Comparison of ENCODE assay signal across 19 cellular contexts in genomic region chr10:45649296-45649695, GRCh38. TPM values are rescaled to one million over a fixed set of nuclear protein-coding genes. Genes with fewer than 3 reads are reported as not detected.
DNase-seq lines count a peak whose midpoint lies in the region; ATAC-seq, FAIRE-seq and TF ChIP-seq lines count a peak whose summit lies in the region.
"Had no signal": no experiment of that assay in that cellular context is flagged by ENCODE, and none has a peak within 500 bp of the region (broad histone marks: within the 10 kb centered on the region; RNA-seq: fewer than 3 reads in every experiment).

No MANE protein-coding gene starts in this region.

- no peaks in the 10 kb centered on the region for H3K79me2 ChIP-seq in K562 (ENCODE audit: control insufficient read depth, insufficient read depth, low read length)

- H2AFZ ChIP-seq in K562 (ENCODE audit: low read depth, low read length) (0 out of 2 replicates have a peak overlapping the region, but pooled peaks have one; percentile 11), mesenchymal stem cell (ENCODE audit: low read depth, low read length) (no peak overlapping the region)
- H2AFZ ChIP-seq: GM23338 had no signal

- POLR2A ChIA-PET in K562 (lab: Yijun Ruan, JAX), result interaction anchor here (0.8 kb wide), 1 partner anchor 21 kb away, joined by 3 read pairs; no protein-coding TSS in a partner anchor

- TF ChIP-seq POLR2A in K562 (conservative IDR thresholded peaks at IDR 0.05) (no peak), lower leg skin (IDR thresholded peaks at IDR 0.05) (no peak)

- H3K4ac ChIP-seq in mesenchymal stem cell (ENCODE audit: low read depth in 1 of 2, low read length in 2 of 2), result no peak overlapping the region

- TF ChIP-seq EP300 in K562 (IDR thresholded peaks at IDR 0.05; ENCODE audit: low read length), result no peak

- intact Hi-C loops in K562 (cut with micrococcal nuclease), result no loop called here
- intact Hi-C loops in lower leg skin (cut with DNase I; ENCODE audit: low total_unique reads), result no loop called here

- FAIRE-seq in K562 (lab: Jason Lieb, UNC), result no peak
- FAIRE-seq: A549, H54, HTR-8/SVneo had no signal

- no TSS peak for BruUV-seq in K562 (replicated peaks; lab: Mats Ljungman, UMichigan)

- no peak overlapping the region for H2BK5ac ChIP-seq in mesenchymal stem cell (ENCODE audit: low read depth, low read length, poor library complexity, severe bottlenecking)

- WGBS in K562 (ENCODE audit: insufficient coverage, low coverage, missing lambda C conversion rate), result 20% methylated on average over 2 of the region's 2 CpGs
- 71% methylated on average over 1 of the region's 2 CpGs for WGBS in mesenchymal stem cell
- 89 to 90% methylated on average over 2 of the region's 2 CpGs for WGBS in lower leg skin, 2 donors

- H3K9me1 ChIP-seq in K562 (ENCODE audit: control insufficient read depth, insufficient read depth, low read length), result no peaks in the 10 kb centered on the region

- no peak overlapping the region for H3K4me3 Mint-ChIP-seq in activated T-cell treated with anti-CD3 and anti-CD28 coated beads, Interleukin-2, amount 50 U/mL, for 72 hours
- no peak overlapping the region for H3K4me3 Mint-ChIP-seq in activated T-cell treated with anti-CD3 and anti-CD28 coated beads, Interleukin-2, amount 50 U/mL, for 24 hours
- H3K4me3 Mint-ChIP-seq: CD14-positive monocyte; CD4-positive, alpha-beta memory T cell; GM23338 had no signal

- H2BK12ac ChIP-seq in mesenchymal stem cell (ENCODE audit: low read length in 2 of 2), result no peak overlapping the region

- peak overlapping the region; percentile 82 for H3K27ac Mint-ChIP-seq in activated T-cell treated with anti-CD3 and anti-CD28 coated beads, Interleukin-2, amount 50 U/mL, for 72 hours
- no peak overlapping the region for H3K27ac Mint-ChIP-seq in activated T-cell treated with anti-CD3 and anti-CD28 coated beads, Interleukin-2, amount 50 U/mL, for 24 hours
- H3K27ac Mint-ChIP-seq: CD4-positive, alpha-beta memory T cell; GM23338 had no signal

- ATAC-seq in activated T-cell treated with anti-CD3 and anti-CD28 coated beads, Interleukin-2, amount 50 U/mL, for 72 hours (replicated peaks in 1 of 2), result no peak
- ATAC-seq in K562, result no peak
- no peak for ATAC-seq in HG02798 (IDR thresholded peaks at IDR 0.05; ENCODE audit: poor library complexity, unreplicated experiment)
- ATAC-seq: A549, GM23338 had no signal

- TF ChIP-seq CTCF in K562 (IDR thresholded peaks at IDR 0.05 in 2 of 3, conservative IDR thresholded peaks at IDR 0.05 in 1 of 3; ENCODE audit: insufficient read depth in 2 of 3, low read depth in 1 of 3, low read length in 3 of 3) (no peak), lower leg skin (IDR thresholded peaks at IDR 0.05) (no peak)

- peaks cover 0 to 4% of the 10 kb centered on the region in 2 donors for H3K36me3 Mint-ChIP-seq in activated T-cell treated with anti-CD3 and anti-CD28 coated beads, Interleukin-2, amount 50 U/mL, for 72 hours (ENCODE audit: insufficient read depth in 2 of 2)
- H3K36me3 Mint-ChIP-seq in activated T-cell treated with anti-CD3 and anti-CD28 coated beads, Interleukin-2, amount 50 U/mL, for 24 hours (ENCODE audit: low read depth), result peaks cover 52% of the 10 kb centered on the region

- no peaks in the 10 kb centered on the region for H3K4me1 Mint-ChIP-seq in activated T-cell treated with anti-CD3 and anti-CD28 coated beads, Interleukin-2, amount 50 U/mL, for 72 hours (ENCODE audit: low read depth)
- H3K4me1 Mint-ChIP-seq in activated T-cell treated with anti-CD3 and anti-CD28 coated beads, Interleukin-2, amount 50 U/mL, for 24 hours (ENCODE audit: low read depth), result peaks cover 11% of the 10 kb centered on the region
- H3K4me1 Mint-ChIP-seq: CD14-positive monocyte had no signal

- H3K18ac ChIP-seq in mesenchymal stem cell (ENCODE audit: low read depth in 1 of 2, low read length in 2 of 2), result no peak overlapping the region

- H3K9me3 ChIP-seq in K562 (replicated peaks; ENCODE audit: control insufficient read depth, insufficient read depth, low read depth, low read length), result no peaks in the 10 kb centered on the region
- no peaks in the 10 kb centered on the region for H3K9me3 ChIP-seq in mesenchymal stem cell (ENCODE audit: control insufficient read depth, low read length)
- H3K9me3 ChIP-seq: A549, BLaER1 had no signal

- CTCF ChIA-PET in K562 (lab: Yijun Ruan, JAX; ENCODE audit: low intra/inter-chr PET ratio), result no interaction called here

- no peaks in the 10 kb centered on the region for H4K20me1 ChIP-seq in K562 (replicated peaks; ENCODE audit: control insufficient read depth, insufficient read depth, low read length)
- H4K20me1 ChIP-seq: BLaER1 had no signal

- H3K23ac ChIP-seq in mesenchymal stem cell (ENCODE audit: low read length in 2 of 2), result no peak overlapping the region

- no peaks in the 10 kb centered on the region for H3K9me3 Mint-ChIP-seq in activated T-cell treated with anti-CD3 and anti-CD28 coated beads, Interleukin-2, amount 50 U/mL, for 72 hours
- H3K9me3 Mint-ChIP-seq in activated T-cell treated with anti-CD3 and anti-CD28 coated beads, Interleukin-2, amount 50 U/mL, for 24 hours, result no peaks in the 10 kb centered on the region
- H3K9me3 Mint-ChIP-seq: CD4-positive, alpha-beta memory T cell; GM23338 had no signal

- DNase-seq in activated T-cell treated with anti-CD3 and anti-CD28 coated beads, Interleukin-2, amount 50 U/mL, for 72 hours, result no peak
- no peak for DNase-seq in activated T-cell treated with anti-CD3 and anti-CD28 coated beads, Interleukin-2, amount 50 U/mL, for 24 hours
- no peak for DNase-seq in K562 (ENCODE audit: extremely low read depth in 1 of 4, low spot score in 3 of 4)
- DNase-seq in mesenchymal stem cell, result no peak
- DNase-seq in iPS-NIHi11 (ENCODE audit: low spot score), result no peak
- no peak for DNase-seq in lower leg skin (ENCODE audit: low spot score in 2 of 2)
- DNase-seq: Calu3; CD4-positive, alpha-beta memory T cell; DMS79 treated with DMSO at 0.1 percent for 48 hours; GF-D8; HCEC 1CT had no signal

- H2AK5ac ChIP-seq in mesenchymal stem cell (ENCODE audit: low read length, severe bottlenecking), result no peak overlapping the region

- H3K27me3 Mint-ChIP-seq in activated T-cell treated with anti-CD3 and anti-CD28 coated beads, Interleukin-2, amount 50 U/mL, for 72 hours (ENCODE audit: low read depth), result no peaks in the 10 kb centered on the region
- H3K27me3 Mint-ChIP-seq in activated T-cell treated with anti-CD3 and anti-CD28 coated beads, Interleukin-2, amount 50 U/mL, for 24 hours, result no peaks in the 10 kb centered on the region
- H3K27me3 Mint-ChIP-seq: CD4-positive, alpha-beta memory T cell had no signal

- H3K27ac ChIP-seq in K562 (ENCODE audit: extremely low read depth, low read depth, low read length), result no peak overlapping the region
- peak overlapping the region; percentile 51 for H3K27ac ChIP-seq in mesenchymal stem cell (ENCODE audit: low read length, poor library complexity, severe bottlenecking)
- H3K27ac ChIP-seq: 22Rv1, A549, BLaER1 had no signal

- H3K27me3 ChIP-seq in K562 (ENCODE audit: control insufficient read depth in 2 of 2, insufficient read depth in 2 of 2, low read length in 2 of 2) (no peaks in the 10 kb centered on the region), mesenchymal stem cell (ENCODE audit: control insufficient read depth in 1 of 2, insufficient read depth in 1 of 2, low read length in 2 of 2) (no peaks in the 10 kb centered on the region)
- H3K27me3 ChIP-seq: BLaER1 had no signal

- no peak overlapping the region for H4K8ac ChIP-seq in mesenchymal stem cell (ENCODE audit: low read length)

- H3K9ac ChIP-seq in K562 (ENCODE audit: insufficient read depth in 1 of 2, low read depth in 2 of 2, low read length in 2 of 2) (no peak overlapping the region), mesenchymal stem cell (ENCODE audit: low read length) (no peak overlapping the region)
- H3K9ac ChIP-seq: BLaER1 had no signal

- H4K91ac ChIP-seq in mesenchymal stem cell (ENCODE audit: low read length), result no peak overlapping the region

- peaks cover 7% of the 10 kb centered on the region for H3K79me1 ChIP-seq in mesenchymal stem cell (replicated peaks; ENCODE audit: low read length, poor library complexity, severe bottlenecking)

- in situ Hi-C loops in K562 (cut with MboI), result no loop called here

- no peak overlapping the region for H3K14ac ChIP-seq in mesenchymal stem cell (ENCODE audit: low read length in 2 of 2)

- H3K4me2 ChIP-seq in K562 (ENCODE audit: insufficient read depth, low read length), result no peak overlapping the region
- H3K4me2 ChIP-seq in mesenchymal stem cell (ENCODE audit: low read length, poor library complexity, severe bottlenecking), result no peak overlapping the region
- H3K4me2 ChIP-seq: A549, BLaER1, GM23338 had no signal

- H3K4me1 ChIP-seq in K562 (replicated peaks in 1 of 2; ENCODE audit: control insufficient read depth in 2 of 2, insufficient read depth in 2 of 2, low read length in 2 of 2) (no peaks in the 10 kb centered on the region), mesenchymal stem cell (ENCODE audit: control insufficient read depth, insufficient read depth, low read depth, low read length) (peaks cover 2% of the 10 kb centered on the region)
- H3K4me1 ChIP-seq: A549, BLaER1 had no signal

- TF ChIP-seq RAD21 in K562 (CRISPR knock-in tag; conservative IDR thresholded peaks at IDR 0.05 in 1 of 2, IDR thresholded peaks at IDR 0.05 in 1 of 2), result no peak

- H3K4me3 ChIP-seq in K562 (no peak overlapping the region), mesenchymal stem cell (ENCODE audit: insufficient read depth in 1 of 2, low read depth in 1 of 2, low read length in 2 of 2) (no peak overlapping the region), lower leg skin (ENCODE audit: low read depth, poor library complexity, severe bottlenecking) (no peak overlapping the region)
- H3K4me3 ChIP-seq: A549, BLaER1, GM23338 had no signal

- H2BK15ac ChIP-seq in mesenchymal stem cell (ENCODE audit: low read depth, poor library complexity, severe bottlenecking), result no peak overlapping the region

- H2BK120ac ChIP-seq in mesenchymal stem cell (ENCODE audit: low read depth, low read length), result no peak overlapping the region

- no peaks in the 10 kb centered on the region for H3K36me3 ChIP-seq in K562 (ENCODE audit: control insufficient read depth, insufficient read depth, low read length)
- peaks cover 0 to 22% of the 10 kb centered on the region in 2 experiments for H3K36me3 ChIP-seq in mesenchymal stem cell (ENCODE audit: control insufficient read depth in 1 of 2, insufficient read depth in 2 of 2, low read depth in 1 of 2, low read length in 2 of 2)

RNA-seq across cellular contexts. Expression of gene ZFAND4, which starts 23.3 kb away (rescaled TPM):
- 10 to 100 TPM; 11.9 to 13.4 TPM for total RNA-seq in activated T-cell treated with anti-CD3 and anti-CD28 coated beads, Interleukin-2, amount 50 U/mL, for 72 hours
- 2.3 and 6.4 TPM in 2 replicates for total RNA-seq in K562 (2011; cell fraction: chromatin; rRNA removed; ENCODE audit: low replicate concordance)
- total RNA-seq in K562 (2011; cell fraction: nucleolus; rRNA removed), result 1.8 and 2.0 TPM in 2 replicates
- 1.2 and 3.3 TPM in 2 replicates for total RNA-seq in K562 (2011; cell fraction: nucleoplasm; rRNA removed)
- total RNA-seq in K562 (2014; rRNA removed), result 0.82 and 1.2 TPM in 2 replicates
- 1.8 and 2.0 TPM in 2 replicates for total RNA-seq in K562 (2014; rRNA removed; fragmentation: Illumina TruSeq; extraction: Trizol)
- 2.5 and 3.0 TPM in 2 replicates for total RNA-seq in K562 (2015; rRNA removed; fragmentation: Illumina TruSeq; extraction: Trizol)
- 2.1 and 2.9 TPM in 2 replicates for total RNA-seq in K562 (2021)
- polyA plus RNA-seq in K562 (2011; rRNA removed), result 0.03 and 0.53 TPM in 2 replicates
- 0.18 TPM in 1 of 2 replicates, not detected in the other for polyA plus RNA-seq in K562 (2011; cell fraction: cytosol; rRNA removed)
- polyA plus RNA-seq in K562 (2011; cell fraction: nucleus; rRNA removed), result 0.08 and 0.47 TPM in 2 replicates
- 1.3 and 1.5 TPM in 2 replicates for polyA plus RNA-seq in K562 (2012)
- polyA plus RNA-seq in K562 (2014; fragmentation: Illumina TruSeq; extraction: Trizol), result 1.3 and 1.5 TPM in 2 replicates
- polyA plus RNA-seq in K562 (2014; fragmentation: Nextera tagmentation; extraction: Ambion mirVana), result under 1 TPM; 0.42 to 0.73 TPM
- polyA plus RNA-seq in K562 (2014; rRNA removed), result 0.92 and 2.6 TPM in 2 replicates
- polyA minus RNA-seq in K562 (2011; rRNA and poly(A)+ RNA removed), result 0.09 and 1.2 TPM in 2 replicates
- not detected in 2 replicates for polyA minus RNA-seq in K562 (2011; cell fraction: cytosol; rRNA and poly(A)+ RNA removed)
- 1.1 TPM in 1 of 2 replicates, not detected in the other for polyA minus RNA-seq in K562 (2011; cell fraction: nucleus; rRNA and poly(A)+ RNA removed)
- polyA plus RNA-seq in mesenchymal stem cell (2013, experiment 1 of 2), result 2.6 TPM
- 2.4 TPM for polyA plus RNA-seq in mesenchymal stem cell (2013, experiment 2 of 2)
- 10 to 100 TPM; 22.2 to 27.8 (median 23.0) TPM for total RNA-seq in lower leg skin
